Comparison of ENCODE assay signal across 8 cellular contexts in the genomic region with DNA sequence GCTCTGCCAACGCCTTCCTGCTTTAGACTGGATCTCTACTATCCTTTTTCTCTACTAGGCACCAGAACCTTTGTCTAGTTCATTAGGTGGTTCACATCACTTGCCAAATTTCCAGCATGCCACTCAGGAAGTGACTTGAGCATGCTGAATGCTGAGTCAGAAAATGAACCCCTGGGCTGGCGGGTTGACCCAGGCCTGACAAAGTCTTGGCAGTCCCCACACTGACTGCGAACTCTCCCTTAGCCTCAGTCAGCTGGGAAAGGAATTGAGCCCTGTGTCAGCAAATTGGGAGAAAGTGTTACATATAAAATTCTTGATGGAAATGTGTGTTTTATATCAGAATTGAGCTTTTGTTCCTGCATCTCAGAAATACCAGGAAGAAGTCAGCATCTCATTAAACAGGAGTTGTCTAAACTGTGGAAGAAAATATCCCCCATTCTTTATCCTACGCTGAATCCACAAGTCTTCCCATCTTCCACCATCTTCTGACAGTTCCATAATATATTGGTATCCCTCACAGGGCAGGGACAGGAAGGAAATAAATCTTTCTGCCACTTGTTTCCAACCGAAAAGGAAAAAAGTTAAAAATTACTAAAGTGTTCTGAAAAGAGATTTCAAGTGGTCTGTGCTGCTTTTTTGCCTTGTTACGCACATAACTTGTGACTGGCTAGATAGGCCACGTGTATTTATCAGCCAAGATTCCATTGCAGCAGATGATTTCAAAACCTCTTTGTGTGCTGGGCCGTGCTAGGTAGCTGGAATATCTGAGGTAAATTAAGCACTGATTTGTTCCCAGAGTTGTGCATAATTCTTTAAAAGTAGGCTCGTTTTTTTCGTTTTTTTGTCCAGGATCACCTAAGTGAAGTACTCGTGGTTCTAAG. TPM values are rescaled to one million over a fixed set of nuclear protein-coding genes. Genes with fewer than 3 reads are reported as not detected.
DNase-seq lines count a peak whose midpoint lies in the region; ATAC-seq, FAIRE-seq and TF ChIP-seq lines count a peak whose summit lies in the region.

No MANE protein-coding gene starts in this region.

- H3K9me3 Mint-ChIP-seq in activated naive CD4-positive, alpha-beta T cell treated with anti-CD3 and anti-CD28 coated beads, Interleukin-2, amount 10 ng/mL, durations not matched to agents 7 days and 5 days: peaks cover 8% of the 10 kb centered on the region

- H3K4me3 Mint-ChIP-seq in activated naive CD4-positive, alpha-beta T cell treated with anti-CD3 and anti-CD28 coated beads, Interleukin-2, amount 10 ng/mL, durations not matched to agents 7 days and 5 days: no peak overlapping the region

- intact Hi-C loops in GM12878 (cut with micrococcal nuclease; ENCODE audit: unreplicated experiment): no loop called here
- intact Hi-C loops in right lobe of liver (cut with DNase I): no loop called here
- intact Hi-C loops in vagina (cut with DNase I): no loop called here

- SMC1A ChIA-PET in GM12878 (lab: Charles Lee; ENCODE audit: uncharacterized antibody, unreplicated experiment): interaction anchor here (0.9 to 2.2 kb wide), 9 partner anchors 9 to 103 kb away, joined by 3 to 9 read pairs (median 4); no protein-coding TSS in a partner anchor

- H3K27me3 ChIP-seq in GM12878 (replicated peaks in 1 of 2; ENCODE audit: control insufficient read depth in 2 of 2, insufficient read depth in 2 of 2, low read length in 1 of 2): no peaks in the 10 kb centered on the region
- no peaks in the 10 kb centered on the region for H3K27me3 ChIP-seq in right lobe of liver
- H3K27me3 ChIP-seq in vagina: no peaks in the 10 kb centered on the region

- H3K27me3 Mint-ChIP-seq in activated naive CD4-positive, alpha-beta T cell treated with anti-CD3 and anti-CD28 coated beads, Interleukin-2, amount 10 ng/mL, durations not matched to agents 7 days and 5 days: no peaks in the 10 kb centered on the region

- TF ChIP-seq RAD21 in GM12878 (IDR thresholded peaks at IDR 0.05; ENCODE audit: insufficient read depth, low read depth, low read length): no peak

- RAD21 ChIA-PET in GM12878 (lab: Charles Lee; ENCODE audit: unreplicated experiment): interaction anchor here (0.9 to 1.6 kb wide), 3 partner anchors 8 to 115 kb away, joined by 3 to 4 read pairs (median 3); no protein-coding TSS in a partner anchor

- H3K27ac ChIP-seq in GM12878 (ENCODE audit: control insufficient read depth, insufficient read depth) (no peak overlapping the region), right lobe of liver (no peak overlapping the region), vagina (peak overlapping the region; percentile 53)

- no peak overlapping the region for H3K9ac ChIP-seq in GM12878 (ENCODE audit: control insufficient read depth, insufficient read depth, low read length)

- peaks cover 9% of the 10 kb centered on the region; the same call in 1 of the 2 replicates for H3K4me1 ChIP-seq in GM12878 (ENCODE audit: control insufficient read depth, insufficient read depth, low read length)
- H3K4me1 ChIP-seq in right lobe of liver: peaks cover 0 to 27% (median 0%) of the 10 kb centered on the region in 4 donors
- H3K4me1 ChIP-seq in vagina: peaks cover 29% of the 10 kb centered on the region

- ATAC-seq in GM12878 (peak; percentile 42), right lobe of liver (peak; percentile 65 to 91 (median 80)), GM19351 (IDR thresholded peaks at IDR 0.05; ENCODE audit: unreplicated experiment) (no peak)

- H3K36me3 Mint-ChIP-seq in activated naive CD4-positive, alpha-beta T cell treated with anti-CD3 and anti-CD28 coated beads, Interleukin-2, amount 10 ng/mL, durations not matched to agents 7 days and 5 days: peaks cover 33% of the 10 kb centered on the region

- 90% methylated on average over 11 of the region's 11 CpGs for WGBS in GM12878 (ENCODE audit: insufficient coverage, insufficient replicate concordance, low lambda C conversion rate, missing lambda C conversion rate)
- WGBS in right lobe of liver (ENCODE audit: insufficient coverage, low coverage, low lambda C conversion rate, missing lambda C conversion rate): 53% methylated on average over 9 of the region's 11 CpGs

- BruUV-seq in GM12878 (replicated peaks; lab: Mats Ljungman, UMichigan): no TSS peak

- H2AFZ ChIP-seq in GM12878 (ENCODE audit: control insufficient read depth, low read depth, low read length): no peak overlapping the region

- no peaks in the 10 kb centered on the region for H3K9me3 ChIP-seq in GM12878 (replicated peaks; ENCODE audit: control insufficient read depth, insufficient read depth, low read length)
- H3K9me3 ChIP-seq in right lobe of liver: no peaks in the 10 kb centered on the region
- H3K9me3 ChIP-seq in vagina: no peaks in the 10 kb centered on the region

- no peaks in the 10 kb centered on the region for H3K36me3 ChIP-seq in GM12878 (ENCODE audit: control insufficient read depth in 2 of 2, insufficient read depth in 2 of 2, low read length in 1 of 2)
- peaks cover 0 to 1% (median 0%) of the 10 kb centered on the region in 4 donors for H3K36me3 ChIP-seq in right lobe of liver
- peaks cover 0 to 9% of the 10 kb centered on the region in 2 donors for H3K36me3 ChIP-seq in vagina

- H3K4me2 ChIP-seq in GM12878 (ENCODE audit: control insufficient read depth, insufficient read depth): no peak overlapping the region

- TF ChIP-seq EP300 in GM12878 (IDR thresholded peaks at IDR 0.05; ENCODE audit: borderline replicate concordance in 1 of 2, control insufficient read depth in 1 of 2, low read depth in 2 of 2, low read length in 2 of 2): no peak

- TF ChIP-seq CTCF in GM12878 (IDR thresholded peaks at IDR 0.05 in 2 of 3, conservative IDR thresholded peaks at IDR 0.05 in 1 of 3; ENCODE audit: control insufficient read depth in 2 of 3, extremely low read depth in 1 of 3, insufficient read depth in 1 of 3, low read depth in 3 of 3, low read length in 3 of 3) (no peak), right lobe of liver (IDR thresholded peaks at IDR 0.05) (no peak), vagina (IDR thresholded peaks at IDR 0.05) (no peak)

- CTCF ChIA-PET in activated naive CD4-positive, alpha-beta T cell treated with anti-CD3 and anti-CD28 coated beads, Interleukin-2, amount 10 ng/mL, durations not matched to agents 7 days and 5 days (lab: Charles Lee): interaction anchor here (1.1 to 2.1 kb wide), 2 partner anchors 15 to 104 kb away, joined by 3 to 4 read pairs; no protein-coding TSS in a partner anchor
- CTCF ChIA-PET in GM12878 (lab: Yijun Ruan, JAX): interaction anchor here (0.7 to 1.9 kb wide), 9 partner anchors 9 to 131 kb away, joined by 3 to 5 read pairs (median 3); no protein-coding TSS in a partner anchor

- H3K4me3 ChIP-seq in GM12878: no peak overlapping the region
- H3K4me3 ChIP-seq in right lobe of liver: no peak overlapping the region
- H3K4me3 ChIP-seq in vagina: no peak overlapping the region

- TF ChIP-seq POLR2A in GM12878 (IDR thresholded peaks at IDR 0.05; ENCODE audit: low read depth, low read length) (no peak), right lobe of liver (IDR thresholded peaks at IDR 0.05) (no peak), vagina (IDR thresholded peaks at IDR 0.05) (no peak)

- no peak for FAIRE-seq in GM12878 (lab: Jason Lieb, UNC)

- H3K27ac Mint-ChIP-seq in activated naive CD4-positive, alpha-beta T cell treated with anti-CD3 and anti-CD28 coated beads, Interleukin-2, amount 10 ng/mL, durations not matched to agents 7 days and 5 days: peak overlapping the region; percentile 54

- no peak for DNase-seq in activated naive CD4-positive, alpha-beta T cell treated with anti-CD3 and anti-CD28 coated beads, Interleukin-2, amount 10 ng/mL, durations not matched to agents 7 days and 5 days
- no peak for DNase-seq in activated naive CD4-positive, alpha-beta T cell (lab: John Stamatoyannopoulos, UW)
- DNase-seq in GM12878 (ENCODE audit: low read depth, low spot score) (no peak), right lobe of liver (peak in 2 of 3 donors; percentile 51 to 76), vagina (ENCODE audit: extremely low spot score in 2 of 2) (no peak), NCI-H1436 (lab: John Stamatoyannopoulos, UW) (no peak), GF-D8 (lab: John Stamatoyannopoulos, UW) (no peak)

- in situ Hi-C loops in GM12878 (cut with MboI): no loop called here

- no peaks in the 10 kb centered on the region for H3K79me2 ChIP-seq in GM12878 (ENCODE audit: control insufficient read depth, insufficient read depth, low read length)

- no peaks in the 10 kb centered on the region for H4K20me1 ChIP-seq in GM12878 (ENCODE audit: control insufficient read depth, insufficient read depth)

- POLR2A ChIA-PET in GM12878 (lab: Charles Lee): interaction anchor here (0.6 kb wide), 1 partner anchor 17 kb away, joined by 3 read pairs; no protein-coding TSS in a partner anchor

- H3K4me1 Mint-ChIP-seq in activated naive CD4-positive, alpha-beta T cell treated with anti-CD3 and anti-CD28 coated beads, Interleukin-2, amount 10 ng/mL, durations not matched to agents 7 days and 5 days: peaks cover 28% of the 10 kb centered on the region

TF ChIP-seq in GM12878, 131 proteins besides CTCF, POLR2A, EP300 and RAD21:
- TF ChIP-seq PAX5 (IDR thresholded peaks at IDR 0.05; ENCODE audit: borderline replicate concordance, low read depth, low read length): no peak
- no peak for TF ChIP-seq POLR2AphosphoS2 (IDR thresholded peaks at IDR 0.05; ENCODE audit: low read depth, low read length)
- TF ChIP-seq MYB (IDR thresholded peaks at IDR 0.05; ENCODE audit: borderline replicate concordance, low read depth, low read length): no peak
- TF ChIP-seq RBBP5 (conservative IDR thresholded peaks at IDR 0.05): no peak
- no peak for TF ChIP-seq ZNF24 (IDR thresholded peaks at IDR 0.05)
- TF ChIP-seq CREM (IDR thresholded peaks at IDR 0.05; ENCODE audit: low read depth): no peak
TF ChIP-seq in GM12878: peak in this region for 0.

RNA-seq across cellular contexts. Expression of a gene that starts 16.7 kb away (rescaled TPM):
- 0.98 and 2.1 TPM in 2 replicates for total RNA-seq in GM12878 (2013; cell fraction: nucleolus; rRNA removed)
- total RNA-seq in GM12878 (2014; rRNA removed) (3.4 and 4.0 TPM in 2 replicates), GM12878 (2014; rRNA removed; fragmentation: Illumina TruSeq; extraction: Trizol) (2.8 and 3.5 TPM in 2 replicates), GM12878 (2021) (4.8 and 5.2 TPM in 2 replicates), right lobe of liver (not detected), vagina (not detected)
- 0.21 TPM for polyA plus RNA-seq in GM12878 (2011; ENCODE audit: low read depth)
- polyA plus RNA-seq in GM12878 (2011; rRNA removed) (0.05 and 0.16 TPM in 2 replicates), GM12878 (2014; fragmentation: Illumina TruSeq; extraction: Trizol) (4.9 and 5.9 TPM in 2 replicates), GM12878 (2014; fragmentation: Nextera tagmentation; extraction: Ambion mirVana) (1 to 10 TPM in 1 of 2 experiments, under 1 TPM in 1; 0.95 to 1.0 TPM), GM12878 (2014; rRNA removed) (5.1 and 6.3 TPM in 2 replicates), GM12878 (2016; fragmentation: Nextera tagmentation; extraction: Ambion mirVana) (1 to 10 TPM; 2.8 TPM)
- polyA plus RNA-seq in GM12878 (2011; cell fraction: cytosol; rRNA removed): 0.10 and 0.16 TPM in 2 replicates
- polyA plus RNA-seq in GM12878 (2011; cell fraction: nucleus; rRNA removed): 0.13 and 0.35 TPM in 2 replicates
- 0.38 and 0.55 TPM in 2 replicates for polyA plus RNA-seq in GM12878 (2012)
- polyA minus RNA-seq in GM12878 (2011; rRNA and poly(A)+ RNA removed): 0.21 and 0.22 TPM in 2 replicates
- 1.0 and 2.3 TPM in 2 replicates for polyA minus RNA-seq in GM12878 (2011; cell fraction: cytosol; rRNA and poly(A)+ RNA removed)
- 0.29 TPM in 1 of 2 replicates, not detected in the other for polyA minus RNA-seq in GM12878 (2011; cell fraction: nucleus; rRNA and poly(A)+ RNA removed)

Comparison
In these comparisons a context has a peak if more than half of its experiments do, and no peak if none do; other contexts are left out.
1. DNase-seq: peak in right lobe of liver (2 of 3); none in activated naive CD4-positive, alpha-beta T cell treated with anti-CD3 and anti-CD28 coated beads, Interleukin-2, amount 10 ng/mL, durations not matched to agents 7 days and 5 days (single experiment), activated naive CD4-positive, alpha-beta T cell (0 of 4), GM12878 (single experiment), vagina (0 of 2), NCI-H1436 (single experiment) and GF-D8 (single experiment).